ENCODE assay signal across 1 cellular context in the genomic region with DNA sequence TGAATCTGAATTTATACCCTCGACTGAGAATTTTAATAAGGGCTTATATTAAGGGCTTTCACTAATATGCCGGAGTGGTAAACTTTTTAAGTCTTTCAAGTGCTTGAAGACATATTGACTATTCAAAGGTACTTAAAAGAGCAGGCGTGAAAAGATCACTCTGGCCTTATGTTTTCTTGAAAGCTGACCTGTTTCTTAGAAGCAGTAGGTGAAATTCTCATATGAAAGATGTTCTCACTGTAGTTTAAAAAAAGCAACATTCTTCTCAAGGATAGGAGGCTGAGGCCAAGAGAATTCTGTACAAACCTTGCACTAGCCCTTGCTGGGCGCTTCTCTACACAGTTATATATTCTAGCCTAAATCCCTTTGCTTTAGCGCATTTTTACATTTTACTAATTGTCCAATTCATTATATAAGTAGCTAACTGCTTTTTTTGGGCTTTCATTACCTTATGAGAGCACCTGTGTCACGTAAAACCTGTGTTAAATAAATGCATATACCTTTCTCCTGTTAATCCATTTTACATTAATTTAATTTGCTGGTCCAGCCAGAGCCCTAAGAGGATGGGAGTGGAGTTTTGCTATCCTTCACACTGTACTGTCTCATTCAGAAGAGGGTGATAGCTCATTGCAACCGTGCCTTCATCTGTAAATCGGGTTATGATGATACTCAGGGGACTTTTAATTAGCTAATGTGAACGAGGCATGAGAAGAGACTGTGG.
TF ChIP-seq lines count a peak whose summit lies in the region.

No MANE protein-coding gene starts in this region.

TF ChIP-seq in GM23338, 12 proteins besides CTCF, POLR2A, EP300 and RAD21 (continued from another document):
- TF ChIP-seq, protein P1, sequence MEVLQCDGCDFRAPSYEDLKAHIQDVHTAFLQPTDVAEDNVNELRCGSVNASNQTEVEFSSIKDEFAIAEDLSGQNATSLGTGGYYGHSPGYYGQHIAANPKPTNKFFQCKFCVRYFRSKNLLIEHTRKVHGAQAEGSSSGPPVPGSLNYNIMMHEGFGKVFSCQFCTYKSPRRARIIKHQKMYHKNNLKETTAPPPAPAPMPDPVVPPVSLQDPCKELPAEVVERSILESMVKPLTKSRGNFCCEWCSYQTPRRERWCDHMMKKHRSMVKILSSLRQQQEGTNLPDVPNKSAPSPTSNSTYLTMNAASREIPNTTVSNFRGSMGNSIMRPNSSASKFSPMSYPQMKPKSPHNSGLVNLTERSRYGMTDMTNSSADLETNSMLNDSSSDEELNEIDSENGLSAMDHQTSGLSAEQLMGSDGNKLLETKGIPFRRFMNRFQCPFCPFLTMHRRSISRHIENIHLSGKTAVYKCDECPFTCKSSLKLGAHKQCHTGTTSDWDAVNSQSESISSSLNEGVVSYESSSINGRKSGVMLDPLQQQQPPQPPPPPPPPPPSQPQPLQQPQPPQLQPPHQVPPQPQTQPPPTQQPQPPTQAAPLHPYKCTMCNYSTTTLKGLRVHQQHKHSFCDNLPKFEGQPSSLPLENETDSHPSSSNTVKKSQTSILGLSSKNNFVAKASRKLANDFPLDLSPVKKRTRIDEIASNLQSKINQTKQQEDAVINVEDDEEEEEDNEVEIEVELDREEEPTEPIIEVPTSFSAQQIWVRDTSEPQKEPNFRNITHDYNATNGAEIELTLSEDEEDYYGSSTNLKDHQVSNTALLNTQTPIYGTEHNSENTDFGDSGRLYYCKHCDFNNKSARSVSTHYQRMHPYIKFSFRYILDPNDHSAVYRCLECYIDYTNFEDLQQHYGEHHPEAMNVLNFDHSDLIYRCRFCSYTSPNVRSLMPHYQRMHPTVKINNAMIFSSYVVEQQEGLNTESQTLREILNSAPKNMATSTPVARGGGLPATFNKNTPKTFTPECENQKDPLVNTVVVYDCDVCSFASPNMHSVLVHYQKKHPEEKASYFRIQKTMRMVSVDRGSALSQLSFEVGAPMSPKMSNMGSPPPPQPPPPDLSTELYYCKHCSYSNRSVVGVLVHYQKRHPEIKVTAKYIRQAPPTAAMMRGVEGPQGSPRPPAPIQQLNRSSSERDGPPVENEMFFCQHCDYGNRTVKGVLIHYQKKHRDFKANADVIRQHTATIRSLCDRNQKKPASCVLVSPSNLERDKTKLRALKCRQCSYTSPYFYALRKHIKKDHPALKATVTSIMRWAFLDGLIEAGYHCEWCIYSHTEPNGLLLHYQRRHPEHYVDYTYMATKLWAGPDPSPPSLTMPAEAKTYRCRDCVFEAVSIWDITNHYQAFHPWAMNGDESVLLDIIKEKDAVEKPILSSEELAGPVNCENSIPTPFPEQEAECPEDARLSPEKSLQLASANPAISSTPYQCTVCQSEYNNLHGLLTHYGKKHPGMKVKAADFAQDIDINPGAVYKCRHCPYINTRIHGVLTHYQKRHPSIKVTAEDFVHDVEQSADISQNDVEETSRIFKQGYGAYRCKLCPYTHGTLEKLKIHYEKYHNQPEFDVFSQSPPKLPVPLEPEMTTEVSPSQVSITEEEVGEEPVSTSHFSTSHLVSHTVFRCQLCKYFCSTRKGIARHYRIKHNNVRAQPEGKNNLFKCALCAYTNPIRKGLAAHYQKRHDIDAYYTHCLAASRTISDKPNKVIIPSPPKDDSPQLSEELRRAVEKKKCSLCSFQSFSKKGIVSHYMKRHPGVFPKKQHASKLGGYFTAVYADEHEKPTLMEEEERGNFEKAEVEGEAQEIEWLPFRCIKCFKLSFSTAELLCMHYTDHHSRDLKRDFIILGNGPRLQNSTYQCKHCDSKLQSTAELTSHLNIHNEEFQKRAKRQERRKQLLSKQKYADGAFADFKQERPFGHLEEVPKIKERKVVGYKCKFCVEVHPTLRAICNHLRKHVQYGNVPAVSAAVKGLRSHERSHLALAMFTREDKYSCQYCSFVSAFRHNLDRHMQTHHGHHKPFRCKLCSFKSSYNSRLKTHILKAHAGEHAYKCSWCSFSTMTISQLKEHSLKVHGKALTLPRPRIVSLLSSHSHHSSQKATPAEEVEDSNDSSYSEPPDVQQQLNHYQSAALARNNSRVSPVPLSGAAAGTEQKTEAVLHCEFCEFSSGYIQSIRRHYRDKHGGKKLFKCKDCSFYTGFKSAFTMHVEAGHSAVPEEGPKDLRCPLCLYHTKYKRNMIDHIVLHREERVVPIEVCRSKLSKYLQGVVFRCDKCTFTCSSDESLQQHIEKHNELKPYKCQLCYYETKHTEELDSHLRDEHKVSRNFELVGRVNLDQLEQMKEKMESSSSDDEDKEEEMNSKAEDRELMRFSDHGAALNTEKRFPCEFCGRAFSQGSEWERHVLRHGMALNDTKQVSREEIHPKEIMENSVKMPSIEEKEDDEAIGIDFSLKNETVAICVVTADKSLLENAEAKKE (CRISPR knock-in tag; IDR thresholded peaks at IDR 0.05), result no peak
- no peak for TF ChIP-seq EZH2 (IDR thresholded peaks at IDR 0.05; ENCODE audit: low read depth, unreplicated experiment)
- no peak for TF ChIP-seq JUNB (IDR thresholded peaks at IDR 0.05; ENCODE audit: unreplicated experiment)
- no peak for TF ChIP-seq EZH2phosphoT487 (IDR thresholded peaks at IDR 0.05; ENCODE audit: unreplicated experiment)
- TF ChIP-seq POLR2AphosphoS5 (IDR thresholded peaks at IDR 0.05; ENCODE audit: low read depth), result no peak
- no peak for TF ChIP-seq NANOG (IDR thresholded peaks at IDR 0.05; ENCODE audit: borderline replicate concordance)
- TF ChIP-seq, protein P2, sequence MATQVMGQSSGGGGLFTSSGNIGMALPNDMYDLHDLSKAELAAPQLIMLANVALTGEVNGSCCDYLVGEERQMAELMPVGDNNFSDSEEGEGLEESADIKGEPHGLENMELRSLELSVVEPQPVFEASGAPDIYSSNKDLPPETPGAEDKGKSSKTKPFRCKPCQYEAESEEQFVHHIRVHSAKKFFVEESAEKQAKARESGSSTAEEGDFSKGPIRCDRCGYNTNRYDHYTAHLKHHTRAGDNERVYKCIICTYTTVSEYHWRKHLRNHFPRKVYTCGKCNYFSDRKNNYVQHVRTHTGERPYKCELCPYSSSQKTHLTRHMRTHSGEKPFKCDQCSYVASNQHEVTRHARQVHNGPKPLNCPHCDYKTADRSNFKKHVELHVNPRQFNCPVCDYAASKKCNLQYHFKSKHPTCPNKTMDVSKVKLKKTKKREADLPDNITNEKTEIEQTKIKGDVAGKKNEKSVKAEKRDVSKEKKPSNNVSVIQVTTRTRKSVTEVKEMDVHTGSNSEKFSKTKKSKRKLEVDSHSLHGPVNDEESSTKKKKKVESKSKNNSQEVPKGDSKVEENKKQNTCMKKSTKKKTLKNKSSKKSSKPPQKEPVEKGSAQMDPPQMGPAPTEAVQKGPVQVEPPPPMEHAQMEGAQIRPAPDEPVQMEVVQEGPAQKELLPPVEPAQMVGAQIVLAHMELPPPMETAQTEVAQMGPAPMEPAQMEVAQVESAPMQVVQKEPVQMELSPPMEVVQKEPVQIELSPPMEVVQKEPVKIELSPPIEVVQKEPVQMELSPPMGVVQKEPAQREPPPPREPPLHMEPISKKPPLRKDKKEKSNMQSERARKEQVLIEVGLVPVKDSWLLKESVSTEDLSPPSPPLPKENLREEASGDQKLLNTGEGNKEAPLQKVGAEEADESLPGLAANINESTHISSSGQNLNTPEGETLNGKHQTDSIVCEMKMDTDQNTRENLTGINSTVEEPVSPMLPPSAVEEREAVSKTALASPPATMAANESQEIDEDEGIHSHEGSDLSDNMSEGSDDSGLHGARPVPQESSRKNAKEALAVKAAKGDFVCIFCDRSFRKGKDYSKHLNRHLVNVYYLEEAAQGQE (IDR thresholded peaks at IDR 0.05; ENCODE audit: unreplicated experiment), result no peak
- TF ChIP-seq, protein P3, sequence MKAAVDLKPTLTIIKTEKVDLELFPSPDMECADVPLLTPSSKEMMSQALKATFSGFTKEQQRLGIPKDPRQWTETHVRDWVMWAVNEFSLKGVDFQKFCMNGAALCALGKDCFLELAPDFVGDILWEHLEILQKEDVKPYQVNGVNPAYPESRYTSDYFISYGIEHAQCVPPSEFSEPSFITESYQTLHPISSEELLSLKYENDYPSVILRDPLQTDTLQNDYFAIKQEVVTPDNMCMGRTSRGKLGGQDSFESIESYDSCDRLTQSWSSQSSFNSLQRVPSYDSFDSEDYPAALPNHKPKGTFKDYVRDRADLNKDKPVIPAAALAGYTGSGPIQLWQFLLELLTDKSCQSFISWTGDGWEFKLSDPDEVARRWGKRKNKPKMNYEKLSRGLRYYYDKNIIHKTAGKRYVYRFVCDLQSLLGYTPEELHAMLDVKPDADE (IDR thresholded peaks at IDR 0.05), result no peak
- no peak for TF ChIP-seq STAT1 (IDR thresholded peaks at IDR 0.05; ENCODE audit: unreplicated experiment)
